ENCODE assay signal across 27 cellular contexts in genomic region chr5:61559722-61560121, GRCh38.
"Had no signal": no experiment of that assay in that cellular context is flagged by ENCODE, and none has a peak within 500 bp of the region (broad histone marks: within the 10 kb centered on the region; RNA-seq: fewer than 3 reads in every experiment).

No MANE protein-coding gene starts in this region.

- H3K9ac ChIP-seq: parathyroid adenoma had no signal

- H3K4me3 Mint-ChIP-seq: naive thymus-derived CD4-positive, alpha-beta T cell; natural killer cell; nephron; stimulated activated effector memory CD8-positive, alpha-beta T cell treated with anti-CD3 and anti-CD28 coated beads, Interleukin-12 subunit alpha, Interleukin-12 subunit beta, amount 100 ng/mL, for 72 hours; stimulated activated naive B cell treated with anti-CD40 and anti-IgM and Interleukin-4, amounts not matched to agents 10 μg/mL and 1 μg/mL and 100 μg/mL, for 72 hours; stimulated activated naive CD8-positive, alpha-beta T cell treated with anti-CD3 and anti-CD28 coated beads, Interleukin-15, Interleukin-2, amounts not matched to agents 100 ng/mL and 50 ng/mL, for 24 hours had no signal

- H3K27me3 Mint-ChIP-seq: progenitor cell of endocrine pancreas; stimulated activated naive B cell treated with anti-CD40 and anti-IgM and Interleukin-4, amounts not matched to agents 10 μg/mL and 1 μg/mL and 100 μg/mL, for 72 hours had no signal

- H2AFZ ChIP-seq: parathyroid adenoma had no signal

- H3K4me1 Mint-ChIP-seq: naive thymus-derived CD4-positive, alpha-beta T cell; natural killer cell; nephron; stimulated activated effector memory CD8-positive, alpha-beta T cell treated with anti-CD3 and anti-CD28 coated beads, Interleukin-12 subunit alpha, Interleukin-12 subunit beta, amount 100 ng/mL, for 72 hours had no signal

- H3K4me3 ChIP-seq: ovary, right lobe of liver, sigmoid colon, stomach, thoracic aorta, thyroid gland, tibial nerve, upper lobe of left lung, vagina had no signal

- H3K27ac ChIP-seq: ovary, parathyroid adenoma, right lobe of liver, sigmoid colon, stomach, thoracic aorta, thyroid gland, tibial nerve, upper lobe of left lung, vagina had no signal

- H3K27me3 ChIP-seq: ovary, right lobe of liver, sigmoid colon, stomach, thyroid gland, tibial nerve, upper lobe of left lung, vagina had no signal

- H3K79me2 ChIP-seq: parathyroid adenoma had no signal

- H3K27ac Mint-ChIP-seq: naive thymus-derived CD4-positive, alpha-beta T cell; natural killer cell; nephron; progenitor cell of endocrine pancreas; stimulated activated effector memory CD8-positive, alpha-beta T cell treated with anti-CD3 and anti-CD28 coated beads, Interleukin-12 subunit alpha, Interleukin-12 subunit beta, amount 100 ng/mL, for 72 hours; stimulated activated naive B cell treated with anti-CD40 and anti-IgM and Interleukin-4, amounts not matched to agents 10 μg/mL and 1 μg/mL and 100 μg/mL, for 72 hours; stimulated activated naive CD8-positive, alpha-beta T cell treated with anti-CD3 and anti-CD28 coated beads, Interleukin-15, Interleukin-2, amounts not matched to agents 100 ng/mL and 50 ng/mL, for 24 hours had no signal

- H3K9me3 ChIP-seq: ovary, right lobe of liver, sigmoid colon, stomach, thoracic aorta, thyroid gland, tibial nerve, upper lobe of left lung, vagina had no signal

- H3K36me3 ChIP-seq: ovary, right lobe of liver, sigmoid colon, stomach, thoracic aorta, thyroid gland, tibial nerve, upper lobe of left lung, vagina had no signal

- H3K9me3 Mint-ChIP-seq: stimulated activated effector memory CD8-positive, alpha-beta T cell treated with anti-CD3 and anti-CD28 coated beads, Interleukin-12 subunit alpha, Interleukin-12 subunit beta, amount 100 ng/mL, for 72 hours; stimulated activated naive CD8-positive, alpha-beta T cell treated with anti-CD3 and anti-CD28 coated beads, Interleukin-15, Interleukin-2, amounts not matched to agents 100 ng/mL and 50 ng/mL, for 24 hours had no signal

- ATAC-seq: naive thymus-derived CD4-positive, alpha-beta T cell; natural killer cell; right cardiac atrium; right lobe of liver; stimulated activated effector memory CD8-positive, alpha-beta T cell treated with anti-CD3 and anti-CD28 coated beads, Interleukin-12 subunit alpha, Interleukin-12 subunit beta, amount 100 ng/mL, for 72 hours; stimulated activated naive B cell treated with anti-CD40 and anti-IgM and Interleukin-4, amounts not matched to agents 10 μg/mL and 1 μg/mL and 100 μg/mL, for 72 hours had no signal

- H3K36me3 Mint-ChIP-seq: natural killer cell; stimulated activated effector memory CD8-positive, alpha-beta T cell treated with anti-CD3 and anti-CD28 coated beads, Interleukin-12 subunit alpha, Interleukin-12 subunit beta, amount 100 ng/mL, for 72 hours had no signal

- DNase-seq: naive thymus-derived CD4-positive, alpha-beta T cell; natural killer cell; occipital lobe; ovary; posterior cingulate gyrus; right cardiac atrium; right lobe of liver; sigmoid colon; small intestine; stimulated activated CD4-positive, alpha-beta T cell treated with anti-CD3 and anti-CD28 coated beads, Interleukin-15, amount 100 ng/mL, for 24 hours; stimulated activated CD4-positive, alpha-beta T cell treated with anti-CD3 and anti-CD28 coated beads, Interleukin-2, amount 100 ng/mL, for 24 hours; stimulated activated CD4-positive, alpha-beta T cell treated with anti-CD3 and anti-CD28 coated beads, Interleukin-2, amount 100 ng/mL, for 48 hours; stimulated activated CD4-positive, alpha-beta T cell treated with anti-CD3 and anti-CD28 coated beads, Interleukin-4, amount 100 ng/mL, for 24 hours; stimulated activated naive B cell treated with anti-CD40 and anti-IgM and Interleukin-4, amounts not matched to agents 10 μg/mL and 1 μg/mL and 100 μg/mL, for 72 hours; stimulated activated naive CD4-positive, alpha-beta T cell treated with Interleukin-2 at 50 U/mL for 16 hours; stomach; thyroid gland; trophoblast cell; upper lobe of left lung had no signal

- H3K4me1 ChIP-seq: parathyroid adenoma, right lobe of liver, sigmoid colon, thyroid gland, tibial nerve, upper lobe of left lung, vagina had no signal
